30 cellular contexts compared by ENCODE assay signal in the genomic region with DNA sequence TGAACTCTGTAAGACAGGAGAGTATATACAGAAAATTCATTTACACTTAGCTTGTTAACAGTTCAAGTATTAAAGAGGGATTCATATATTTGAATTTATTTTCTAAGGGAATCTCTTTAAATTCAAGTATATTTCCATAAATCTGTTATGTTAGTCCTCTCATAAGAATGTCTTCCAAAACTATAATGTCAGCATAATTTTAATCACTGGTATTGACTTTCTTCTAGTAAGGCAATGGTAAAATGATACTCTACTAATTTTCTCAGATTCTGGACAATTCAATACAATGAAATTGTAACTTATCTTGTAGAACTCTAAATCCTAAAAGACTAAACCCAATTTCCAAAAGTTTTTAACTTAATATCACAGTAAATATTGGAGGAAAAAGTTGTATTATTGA.
"Had no signal": no experiment of that assay in that cellular context is flagged by ENCODE, and none has a peak within 500 bp of the region (broad histone marks: within the 10 kb centered on the region; RNA-seq: fewer than 3 reads in every experiment).

No MANE protein-coding gene starts in this region.

- H3K4me1 ChIP-seq: parathyroid adenoma, psoas muscle, suprapubic skin, testis, tibial artery, transverse colon, upper lobe of right lung, uterus had no signal

- H3K36me3 Mint-ChIP-seq: naive B cell; naive thymus-derived CD8-positive, alpha-beta T cell; natural killer cell treated with Interleukin-12 subunit alpha and Interleukin-12 subunit beta and Interleukin-15 and Interleukin-18, amount 100 ng/mL, for 72 hours; stimulated activated memory B cell treated with anti-CD40 and anti-IgM and Interleukin-4, amounts not matched to agents 10 μg/mL and 1 μg/mL and 100 μg/mL, for 72 hours; type B pancreatic cell had no signal

- H3K4me1 Mint-ChIP-seq: naive B cell; naive thymus-derived CD8-positive, alpha-beta T cell; nephron progenitor cell; neural crest cell; stimulated activated memory B cell treated with anti-CD40 and anti-IgM and Interleukin-4, amounts not matched to agents 10 μg/mL and 1 μg/mL and 100 μg/mL, for 72 hours; stimulated activated naive CD8-positive, alpha-beta T cell treated with anti-CD3 and anti-CD28 coated beads, Interleukin-15, amount 100 ng/mL, for 72 hours had no signal

- H3K4me3 Mint-ChIP-seq: naive B cell; naive thymus-derived CD8-positive, alpha-beta T cell; natural killer cell treated with Interleukin-12 subunit alpha and Interleukin-12 subunit beta and Interleukin-15 and Interleukin-18, amount 100 ng/mL, for 72 hours; nephron progenitor cell; neural crest cell; stimulated activated memory B cell treated with anti-CD40 and anti-IgM and Interleukin-4, amounts not matched to agents 10 μg/mL and 1 μg/mL and 100 μg/mL, for 72 hours; stimulated activated naive CD8-positive, alpha-beta T cell treated with anti-CD3 and anti-CD28 coated beads, Interleukin-15, amount 100 ng/mL, for 72 hours; type B pancreatic cell had no signal

- H3K27me3 Mint-ChIP-seq: naive B cell; naive thymus-derived CD8-positive, alpha-beta T cell; natural killer cell treated with Interleukin-12 subunit alpha and Interleukin-12 subunit beta and Interleukin-15 and Interleukin-18, amount 100 ng/mL, for 72 hours; progenitor cell of endocrine pancreas; stimulated activated memory B cell treated with anti-CD40 and anti-IgM and Interleukin-4, amounts not matched to agents 10 μg/mL and 1 μg/mL and 100 μg/mL, for 72 hours; stimulated activated naive CD8-positive, alpha-beta T cell treated with anti-CD3 and anti-CD28 coated beads, Interleukin-15, amount 100 ng/mL, for 72 hours; type B pancreatic cell had no signal

- H3K27me3 ChIP-seq: ovary, suprapubic skin, testis, tibial artery, transverse colon, upper lobe of right lung, uterus had no signal

- ATAC-seq: naive thymus-derived CD8-positive, alpha-beta T cell; natural killer cell treated with Interleukin-12 subunit alpha and Interleukin-12 subunit beta and Interleukin-15 and Interleukin-18, amount 100 ng/mL, for 72 hours; psoas muscle; right cardiac atrium; sciatic nerve; stimulated activated memory B cell treated with anti-CD40 and anti-IgM and Interleukin-4, amounts not matched to agents 10 μg/mL and 1 μg/mL and 100 μg/mL, for 72 hours; stimulated activated naive CD8-positive, alpha-beta T cell treated with anti-CD3 and anti-CD28 coated beads, Interleukin-15, amount 100 ng/mL, for 72 hours; stimulated activated naive CD8-positive, alpha-beta T cell treated with anti-CD3 and anti-CD28 coated beads, Interleukin-15, Interleukin-2, amounts not matched to agents 100 U/mL and 50 U/mL, for 24 hours; upper lobe of right lung had no signal

- DNase-seq: naive B cell; naive thymus-derived CD8-positive, alpha-beta T cell; nephron progenitor cell; occipital lobe; ovary; posterior cingulate gyrus; psoas muscle; right cardiac atrium; stimulated activated CD4-positive, alpha-beta T cell treated with anti-CD3 and anti-CD28 coated beads, Interleukin-15, amount 100 ng/mL, for 24 hours; stimulated activated CD4-positive, alpha-beta T cell treated with anti-CD3 and anti-CD28 coated beads, Interleukin-2, amount 100 ng/mL, for 24 hours; stimulated activated CD4-positive, alpha-beta T cell treated with anti-CD3 and anti-CD28 coated beads, Interleukin-2, amount 100 ng/mL, for 48 hours; stimulated activated CD4-positive, alpha-beta T cell treated with anti-CD3 and anti-CD28 coated beads, Interleukin-4, amount 100 ng/mL, for 24 hours; stimulated activated naive CD4-positive, alpha-beta T cell; stimulated activated naive CD8-positive, alpha-beta T cell treated with anti-CD3 and anti-CD28 coated beads, Interleukin-15, amount 100 ng/mL, for 72 hours; stimulated activated naive CD8-positive, alpha-beta T cell treated with anti-CD3 and anti-CD28 coated beads, Interleukin-15, Interleukin-2, amounts not matched to agents 100 U/mL and 50 U/mL, for 24 hours; substantia nigra; testis; tibial artery; transverse colon; upper lobe of right lung; uterus had no signal

- H3K9me3 ChIP-seq: ovary, psoas muscle, suprapubic skin, testis, tibial artery, transverse colon, upper lobe of right lung, uterus had no signal

- H3K4me3 ChIP-seq: ovary, psoas muscle, skin epidermis, suprapubic skin, testis, tibial artery, transverse colon, upper lobe of right lung, uterus had no signal

- H2AFZ ChIP-seq: parathyroid adenoma had no signal

- H3K27ac ChIP-seq: ovary, parathyroid adenoma, psoas muscle, skin epidermis, suprapubic skin, testis, tibial artery, transverse colon, upper lobe of right lung, uterus had no signal

- H3K36me3 ChIP-seq: ovary, suprapubic skin, tibial artery, transverse colon, upper lobe of right lung, uterus had no signal

- H3K79me2 ChIP-seq: parathyroid adenoma had no signal

- H3K9me3 Mint-ChIP-seq: nephron progenitor cell, neural crest cell, type B pancreatic cell had no signal

- H3K9ac ChIP-seq: parathyroid adenoma had no signal

- H3K27ac Mint-ChIP-seq: naive B cell; naive thymus-derived CD8-positive, alpha-beta T cell; natural killer cell treated with Interleukin-12 subunit alpha and Interleukin-12 subunit beta and Interleukin-15 and Interleukin-18, amount 100 ng/mL, for 72 hours; nephron progenitor cell; progenitor cell of endocrine pancreas; stimulated activated memory B cell treated with anti-CD40 and anti-IgM and Interleukin-4, amounts not matched to agents 10 μg/mL and 1 μg/mL and 100 μg/mL, for 72 hours; stimulated activated naive CD8-positive, alpha-beta T cell treated with anti-CD3 and anti-CD28 coated beads, Interleukin-15, amount 100 ng/mL, for 72 hours; type B pancreatic cell had no signal
